Comparison of ENCODE assay signal across 9 cellular contexts in genomic region chr15:83092309-83092976, GRCh38. TPM values are rescaled to one million over a fixed set of nuclear protein-coding genes. Genes with fewer than 3 reads are reported as not detected.
DNase-seq lines count a peak whose midpoint lies in the region; ATAC-seq and TF ChIP-seq lines count a peak whose summit lies in the region.
"Had no signal": no experiment of that assay in that cellular context is flagged by ENCODE, and none has a peak within 500 bp of the region (broad histone marks: within the 10 kb centered on the region; RNA-seq: fewer than 3 reads in every experiment).

No MANE protein-coding gene starts in this region.

- in situ Hi-C loops in gastrocnemius medialis (cut with MboI; ENCODE audit: low sequenced_read_pairs in 4 of 4), result no loop called here

- H3K4me3 ChIP-seq in gastrocnemius medialis, result no peak overlapping the region

- no peaks in the 10 kb centered on the region for H3K36me3 ChIP-seq in gastrocnemius medialis

- peaks cover 22 to 27% of the 10 kb centered on the region in 2 donors for H3K4me1 ChIP-seq in gastrocnemius medialis

- H3K9me3 ChIP-seq in gastrocnemius medialis, result no peaks in the 10 kb centered on the region

- ATAC-seq in GM21381 (IDR thresholded peaks at IDR 0.05; ENCODE audit: unreplicated experiment) (peak; percentile 90), gastrocnemius medialis (peak; percentile 18 to 32)

- H3K27me3 ChIP-seq in gastrocnemius medialis, result no peaks in the 10 kb centered on the region

- intact Hi-C loops in gastrocnemius medialis (cut with DNase I; ENCODE audit: low total_unique reads), result no loop called here

- H3K27ac ChIP-seq in gastrocnemius medialis, result peak overlapping the region in 3 of 4 donors; percentile 11 to 54 (median 14)

- DNase-seq in CMK (ENCODE audit: low read depth) (peak; percentile 79), MV-4-11 (lab: John Stamatoyannopoulos, UW) (peak; percentile 88), erythroblast (lab: John Stamatoyannopoulos, UW) (peak; percentile 89 to 95), gastrocnemius medialis (peak in 1 of 2 donors; percentile 34), RPMI8226 (no peak), dedifferentiated amniotic fluid mesenchymal stem cell (ENCODE audit: extremely low spot score) (no peak)
- no peak for DNase-seq in stimulated activated CD4-positive, alpha-beta T cell treated with anti-CD3 and anti-CD28 coated beads, Interleukin-4, amount 100 ng/mL, for 4 hours

- no peak for TF ChIP-seq CTCF in gastrocnemius medialis (IDR thresholded peaks at IDR 0.05 in 4 of 5, conservative IDR thresholded peaks at IDR 0.05 in 1 of 5)

- TF ChIP-seq POLR2A in erythroblast (IDR thresholded peaks at IDR 0.05; ENCODE audit: low read length) (peak; percentile 91), gastrocnemius medialis (IDR thresholded peaks at IDR 0.05) (no peak)

RNA-seq across cellular contexts. Expression of gene TM6SF1, which starts 15.0 kb away (rescaled TPM):
- total RNA-seq in gastrocnemius medialis, result 10 to 100 TPM in 3 of 4 donors, 1 to 10 TPM in 1; 7.1 to 49.1 (median 13.7) TPM
- total RNA-seq: renal cortical epithelial cell had no signal

RNA-seq across cellular contexts. Expression of gene BTBD1, which starts 25.4 kb away (rescaled TPM):
- 100 to 1,000 TPM; 229 to 408 (median 342) TPM for total RNA-seq in gastrocnemius medialis

Comparison
In these comparisons a context has a peak if more than half of its experiments do, and no peak if none do; other contexts are left out.
1. DNase-seq: peak in CMK (single experiment), MV-4-11 (single experiment) and erythroblast (2 of 2); none in RPMI8226 (single experiment), stimulated activated CD4-positive, alpha-beta T cell treated with anti-CD3 and anti-CD28 coated beads, Interleukin-4, amount 100 ng/mL, for 4 hours (0 of 2) and dedifferentiated amniotic fluid mesenchymal stem cell (single experiment).